ENCODE assay signal across 15 cellular contexts in the genomic region with DNA sequence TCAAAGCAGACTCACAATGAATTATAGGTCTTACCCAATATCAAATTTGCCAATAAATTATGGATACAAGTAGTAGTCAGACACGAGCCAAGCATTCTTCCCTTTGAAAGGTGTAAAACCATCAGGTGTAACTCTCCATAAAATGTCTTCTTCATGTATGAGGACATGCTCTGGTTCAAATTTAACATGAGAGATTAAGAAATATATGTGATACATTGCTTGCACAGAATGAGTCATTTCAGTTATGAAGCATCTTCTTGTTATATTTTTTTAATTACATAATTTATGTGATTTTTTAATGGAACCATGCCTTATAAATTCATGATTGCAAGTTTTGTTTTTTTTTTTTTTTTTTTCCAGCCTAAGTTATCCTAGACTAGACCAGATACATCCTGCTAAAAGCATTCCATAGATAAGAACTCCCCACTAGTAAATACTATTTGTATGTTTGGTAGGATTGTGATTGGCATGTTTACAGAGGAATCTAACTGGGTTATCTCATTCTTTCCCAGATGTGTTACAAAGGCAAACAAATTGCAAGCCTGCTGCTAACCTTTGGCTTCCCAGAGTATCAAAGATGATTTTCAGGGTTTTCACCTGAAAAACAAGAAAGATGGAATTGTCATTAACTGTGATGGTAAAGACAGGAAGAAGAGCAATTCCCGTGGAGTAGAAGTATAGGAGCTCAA.
DNase-seq lines count a peak whose midpoint lies in the region; ATAC-seq and TF ChIP-seq lines count a peak whose summit lies in the region.
"Had no signal": no experiment of that assay in that cellular context is flagged by ENCODE, and none has a peak within 500 bp of the region (broad histone marks: within the 10 kb centered on the region; RNA-seq: fewer than 3 reads in every experiment).

No MANE protein-coding gene starts in this region.

- no peaks in the 10 kb centered on the region for H3K4me1 Mint-ChIP-seq in activated naive CD8-positive, alpha-beta T cell treated with anti-CD3 and anti-CD28 coated beads, Interleukin-2, amount 50 U/mL, for 24 hours

- H3K27ac Mint-ChIP-seq in activated naive CD8-positive, alpha-beta T cell treated with anti-CD3 and anti-CD28 coated beads, Interleukin-2, amount 50 U/mL, for 24 hours = no peak overlapping the region
- H3K27ac Mint-ChIP-seq: activated naive CD4-positive, alpha-beta T cell treated with anti-CD3 and anti-CD28 coated beads, Interleukin-2, amount 50 U/mL, for 72 hours; CD8-positive, alpha-beta T cell had no signal

- no peak for ATAC-seq in activated naive CD8-positive, alpha-beta T cell treated with anti-CD3 and anti-CD28 coated beads, Interleukin-2, amount 50 U/mL, for 24 hours
- no peak for ATAC-seq in HG03139 (IDR thresholded peaks at IDR 0.05; ENCODE audit: unreplicated experiment)
- ATAC-seq: activated naive CD4-positive, alpha-beta T cell treated with anti-CD3 and anti-CD28 coated beads, Interleukin-2, amount 50 U/mL, for 72 hours; CD8-positive, alpha-beta T cell; gastrocnemius medialis had no signal

- DNase-seq in A172 (ENCODE audit: low spot score) (peak; percentile 17), brain microvascular endothelial cell (no peak), iris pigment epithelial cell (ENCODE audit: low read depth) (peak; percentile 3), germinal center (ENCODE audit: low spot score) (no peak), GM19240 (ENCODE audit: insufficient read length, low spot score) (no peak)
- no peak for DNase-seq in activated naive CD8-positive, alpha-beta T cell treated with anti-CD3 and anti-CD28 coated beads, Interleukin-2, amount 50 U/mL, for 24 hours
- DNase-seq: activated CD4-positive, alpha-beta T cell treated with anti-CD3 and anti-CD28 coated beads, Interleukin-2, amount 50 U/mL, for 4 hours; activated T-cell treated with anti-CD3 and anti-CD28 coated beads, Interleukin-2, amount 50 U/mL, for 1 hour; caudate nucleus; CD8-positive, alpha-beta T cell; gastrocnemius medialis; NCI-H187 had no signal

- H3K27me3 ChIP-seq in HUES64 (ENCODE audit: insufficient read depth, low read length) (no peaks in the 10 kb centered on the region), brain microvascular endothelial cell (replicated peaks) (no peaks in the 10 kb centered on the region)
- H3K27me3 ChIP-seq: gastrocnemius medialis had no signal

- H3K36me3 Mint-ChIP-seq in activated naive CD8-positive, alpha-beta T cell treated with anti-CD3 and anti-CD28 coated beads, Interleukin-2, amount 50 U/mL, for 24 hours (ENCODE audit: low read depth) = no peaks in the 10 kb centered on the region
- H3K36me3 Mint-ChIP-seq: activated naive CD4-positive, alpha-beta T cell treated with anti-CD3 and anti-CD28 coated beads, Interleukin-2, amount 50 U/mL, for 72 hours; CD8-positive, alpha-beta T cell had no signal

- H3K27ac ChIP-seq in HUES64 (ENCODE audit: low read depth, low read length) (peak overlapping the region; percentile 74), brain microvascular endothelial cell (peak overlapping the region; percentile 55)
- H3K27ac ChIP-seq: gastrocnemius medialis had no signal

- peaks cover 24% of the 10 kb centered on the region for H3K4me1 ChIP-seq in HUES64 (ENCODE audit: insufficient read depth, low read length)

- H3K4me3 ChIP-seq in HUES64 (ENCODE audit: low read length) (no peak overlapping the region), brain microvascular endothelial cell (ENCODE audit: low read depth, low read length) (no peak overlapping the region)
- H3K4me3 ChIP-seq: gastrocnemius medialis had no signal

- no peaks in the 10 kb centered on the region for H3K27me3 Mint-ChIP-seq in activated naive CD8-positive, alpha-beta T cell treated with anti-CD3 and anti-CD28 coated beads, Interleukin-2, amount 50 U/mL, for 24 hours

- WGBS in HUES64 = 66% methylated on average over 2 of the region's 2 CpGs

- H3K9me3 Mint-ChIP-seq in activated naive CD8-positive, alpha-beta T cell treated with anti-CD3 and anti-CD28 coated beads, Interleukin-2, amount 50 U/mL, for 24 hours = no peaks in the 10 kb centered on the region

- H3K9ac ChIP-seq in HUES64 (ENCODE audit: low read depth, low read length) = no peak overlapping the region

- H3K9me3 ChIP-seq in HUES64 (ENCODE audit: insufficient read depth, low read depth, low read length) = no peaks in the 10 kb centered on the region
- H3K9me3 ChIP-seq: gastrocnemius medialis had no signal

- H3K36me3 ChIP-seq in HUES64 (ENCODE audit: insufficient read depth, low read length) = no peaks in the 10 kb centered on the region
- no peaks in the 10 kb centered on the region for H3K36me3 ChIP-seq in brain microvascular endothelial cell (replicated peaks)
- H3K36me3 ChIP-seq: gastrocnemius medialis had no signal

- no peak overlapping the region for H3K4me3 Mint-ChIP-seq in activated naive CD8-positive, alpha-beta T cell treated with anti-CD3 and anti-CD28 coated beads, Interleukin-2, amount 50 U/mL, for 24 hours
- H3K4me3 Mint-ChIP-seq: CD8-positive, alpha-beta T cell had no signal

- in situ Hi-C loops in brain microvascular endothelial cell (cut with HindIII; ENCODE audit: low pct_ligation_motif_present, low sequenced_read_pairs) = no loop called here

- no peak for TF ChIP-seq CTCF in brain microvascular endothelial cell (IDR thresholded peaks at IDR 0.05; ENCODE audit: low read depth, low read length, missing control alignments)

Comparison
In these comparisons a context has a peak if more than half of its experiments do, and no peak if none do; other contexts are left out.
1. DNase-seq: peak in A172 (single experiment) and iris pigment epithelial cell (single experiment); none in brain microvascular endothelial cell (single experiment), germinal center (single experiment), GM19240 (single experiment) and activated naive CD8-positive, alpha-beta T cell treated with anti-CD3 and anti-CD28 coated beads, Interleukin-2, amount 50 U/mL, for 24 hours (single experiment).